Comparison of ENCODE assay signal across 1 cellular context in genomic region chr6:26389349-26389799, GRCh38.
TF ChIP-seq lines count a peak whose summit lies in the region.

No MANE protein-coding gene starts in this region.

TF ChIP-seq in K562, 482 proteins besides CTCF, POLR2A, EP300 and RAD21 (continued from another document and continues in another):
- no peak for TF ChIP-seq ZNF609 (CRISPR knock-in tag; IDR thresholded peaks at IDR 0.05; ENCODE audit: borderline replicate concordance)
- TF ChIP-seq PHTF2 (CRISPR knock-in tag; IDR thresholded peaks at IDR 0.05) = no peak
- TF ChIP-seq DDX20 (tag; IDR thresholded peaks at IDR 0.05; ENCODE audit: low read depth) = no peak
- peak; percentile 98 for TF ChIP-seq MIER1 (IDR thresholded peaks at IDR 0.05; ENCODE audit: low read depth)
- TF ChIP-seq TAF1 (IDR thresholded peaks at IDR 0.05; ENCODE audit: control insufficient read depth, extremely low read depth, insufficient read depth, low read length, severe bottlenecking) = no peak
- TF ChIP-seq TFAM (CRISPR knock-in tag; conservative IDR thresholded peaks at IDR 0.05) = no peak
- no peak for TF ChIP-seq CREM (IDR thresholded peaks at IDR 0.05; ENCODE audit: low read depth)
- peak; percentile 88 for TF ChIP-seq MAFF (IDR thresholded peaks at IDR 0.05; ENCODE audit: low read length)
- TF ChIP-seq CEBPB (tag; IDR thresholded peaks at IDR 0.05) = peak; percentile 93
- TF ChIP-seq MCM5 (IDR thresholded peaks at IDR 0.05; ENCODE audit: low read depth) = no peak
- no peak for TF ChIP-seq NELFE (IDR thresholded peaks at IDR 0.05; ENCODE audit: insufficient read depth, insufficient read length)
- TF ChIP-seq, protein P1, sequence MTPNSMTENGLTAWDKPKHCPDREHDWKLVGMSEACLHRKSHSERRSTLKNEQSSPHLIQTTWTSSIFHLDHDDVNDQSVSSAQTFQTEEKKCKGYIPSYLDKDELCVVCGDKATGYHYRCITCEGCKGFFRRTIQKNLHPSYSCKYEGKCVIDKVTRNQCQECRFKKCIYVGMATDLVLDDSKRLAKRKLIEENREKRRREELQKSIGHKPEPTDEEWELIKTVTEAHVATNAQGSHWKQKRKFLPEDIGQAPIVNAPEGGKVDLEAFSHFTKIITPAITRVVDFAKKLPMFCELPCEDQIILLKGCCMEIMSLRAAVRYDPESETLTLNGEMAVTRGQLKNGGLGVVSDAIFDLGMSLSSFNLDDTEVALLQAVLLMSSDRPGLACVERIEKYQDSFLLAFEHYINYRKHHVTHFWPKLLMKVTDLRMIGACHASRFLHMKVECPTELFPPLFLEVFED (CRISPR knock-in tag; conservative IDR thresholded peaks at IDR 0.05) = no peak
- TF ChIP-seq ZNF174 (CRISPR knock-in tag; IDR thresholded peaks at IDR 0.05) = no peak
- TF ChIP-seq BRD4 (IDR thresholded peaks at IDR 0.05) = no peak
- TF ChIP-seq CBFA2T3 (IDR thresholded peaks at IDR 0.05) = 0 out of 2 replicates have a peak, but pooled peaks have one; percentile 16
- no peak for TF ChIP-seq BDP1 (IDR thresholded peaks at IDR 0.05; ENCODE audit: insufficient read depth, insufficient read length)
- peak; percentile 45; the same call in 1 of the 2 replicates for TF ChIP-seq DEAF1 (CRISPR knock-in tag; IDR thresholded peaks at IDR 0.05)
- peak; percentile 75 for TF ChIP-seq ATF7 (IDR thresholded peaks at IDR 0.05)
- no peak for TF ChIP-seq SRSF1 (IDR thresholded peaks at IDR 0.05; ENCODE audit: low read depth, low read length)
- no peak for TF ChIP-seq SAP30 (IDR thresholded peaks at IDR 0.05; ENCODE audit: borderline replicate concordance, insufficient read depth, low read depth, low read length, poor library complexity, severe bottlenecking)
- peak; percentile 95 for TF ChIP-seq RBM25 (IDR thresholded peaks at IDR 0.05; ENCODE audit: low read depth, low read length, severe bottlenecking)
- TF ChIP-seq MAFG (tag; conservative IDR thresholded peaks at IDR 0.05) = peak; percentile 97
- TF ChIP-seq, protein P2, sequence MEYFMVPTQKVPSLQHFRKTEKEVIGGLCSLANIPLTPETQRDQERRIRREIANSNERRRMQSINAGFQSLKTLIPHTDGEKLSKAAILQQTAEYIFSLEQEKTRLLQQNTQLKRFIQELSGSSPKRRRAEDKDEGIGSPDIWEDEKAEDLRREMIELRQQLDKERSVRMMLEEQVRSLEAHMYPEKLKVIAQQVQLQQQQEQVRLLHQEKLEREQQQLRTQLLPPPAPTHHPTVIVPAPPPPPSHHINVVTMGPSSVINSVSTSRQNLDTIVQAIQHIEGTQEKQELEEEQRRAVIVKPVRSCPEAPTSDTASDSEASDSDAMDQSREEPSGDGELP (CRISPR knock-in tag; IDR thresholded peaks at IDR 0.05; ENCODE audit: borderline replicate concordance) = no peak
- TF ChIP-seq HLTF (IDR thresholded peaks at IDR 0.05) = no peak
- no peak for TF ChIP-seq ZNF79 (CRISPR knock-in tag; IDR thresholded peaks at IDR 0.05; ENCODE audit: low read depth)
- TF ChIP-seq ZNF384 (IDR thresholded peaks at IDR 0.05; ENCODE audit: low read depth, low read length) = no peak
- no peak for TF ChIP-seq FUS (optimal IDR thresholded peaks at IDR 0.05; ENCODE audit: low read depth, low read length)
- TF ChIP-seq ZNF311 (CRISPR knock-in tag; IDR thresholded peaks at IDR 0.05) = no peak; the same call in 1 of the 2 replicates
- TF ChIP-seq ZNF551 (CRISPR knock-in tag; IDR thresholded peaks at IDR 0.05) = no peak
- TF ChIP-seq ARNT (IDR thresholded peaks at IDR 0.05) = 0 out of 4 replicates have a peak, but pooled peaks of 1 of the 2 experiments have one; percentile 32
- no peak for TF ChIP-seq ZBTB1 (CRISPR knock-in tag; IDR thresholded peaks at IDR 0.05; ENCODE audit: borderline replicate concordance, low read depth)
- TF ChIP-seq KDM5B (IDR thresholded peaks at IDR 0.05; ENCODE audit: insufficient replicate concordance, low read depth, low read length) = no peak
- no peak for TF ChIP-seq ZNF146 (CRISPR knock-in tag; IDR thresholded peaks at IDR 0.05; ENCODE audit: unreplicated experiment)
- no peak for TF ChIP-seq UBTF (IDR thresholded peaks at IDR 0.05; ENCODE audit: borderline replicate concordance in 1 of 2, low read depth in 2 of 2, low read length in 2 of 2)
- no peak for TF ChIP-seq SPI1 (IDR thresholded peaks at IDR 0.05; ENCODE audit: borderline replicate concordance, low read depth, low read length)
- TF ChIP-seq FOXK1 (CRISPR knock-in tag; IDR thresholded peaks at IDR 0.05; ENCODE audit: borderline replicate concordance) = no peak
- TF ChIP-seq ARHGAP35 (IDR thresholded peaks at IDR 0.05; ENCODE audit: partially characterized antibody) = no peak
- TF ChIP-seq, protein P3, sequence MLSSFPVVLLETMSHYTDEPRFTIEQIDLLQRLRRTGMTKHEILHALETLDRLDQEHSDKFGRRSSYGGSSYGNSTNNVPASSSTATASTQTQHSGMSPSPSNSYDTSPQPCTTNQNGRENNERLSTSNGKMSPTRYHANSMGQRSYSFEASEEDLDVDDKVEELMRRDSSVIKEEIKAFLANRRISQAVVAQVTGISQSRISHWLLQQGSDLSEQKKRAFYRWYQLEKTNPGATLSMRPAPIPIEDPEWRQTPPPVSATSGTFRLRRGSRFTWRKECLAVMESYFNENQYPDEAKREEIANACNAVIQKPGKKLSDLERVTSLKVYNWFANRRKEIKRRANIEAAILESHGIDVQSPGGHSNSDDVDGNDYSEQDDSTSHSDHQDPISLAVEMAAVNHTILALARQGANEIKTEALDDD (IDR thresholded peaks at IDR 0.05) = peak; percentile 73; the same call in 1 of the 2 replicates
- TF ChIP-seq ERF (CRISPR knock-in tag; IDR thresholded peaks at IDR 0.05) = no peak
- TF ChIP-seq, protein P4, sequence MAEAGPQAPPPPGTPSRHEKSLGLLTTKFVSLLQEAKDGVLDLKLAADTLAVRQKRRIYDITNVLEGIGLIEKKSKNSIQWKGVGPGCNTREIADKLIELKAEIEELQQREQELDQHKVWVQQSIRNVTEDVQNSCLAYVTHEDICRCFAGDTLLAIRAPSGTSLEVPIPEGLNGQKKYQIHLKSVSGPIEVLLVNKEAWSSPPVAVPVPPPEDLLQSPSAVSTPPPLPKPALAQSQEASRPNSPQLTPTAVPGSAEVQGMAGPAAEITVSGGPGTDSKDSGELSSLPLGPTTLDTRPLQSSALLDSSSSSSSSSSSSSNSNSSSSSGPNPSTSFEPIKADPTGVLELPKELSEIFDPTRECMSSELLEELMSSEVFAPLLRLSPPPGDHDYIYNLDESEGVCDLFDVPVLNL (CRISPR knock-in tag; IDR thresholded peaks at IDR 0.05; ENCODE audit: low read depth) = no peak
- TF ChIP-seq JUND (IDR thresholded peaks at IDR 0.05; ENCODE audit: borderline replicate concordance, low read depth, low read length) = peak; percentile 73; the same call in 1 of the 2 replicates
- TF ChIP-seq JUND (tag; IDR thresholded peaks at IDR 0.05; ENCODE audit: borderline replicate concordance, low read depth, low read length) = peak; percentile 71; the same call in 2 of the 3 replicates
- no peak for TF ChIP-seq FOXP4 (CRISPR knock-in tag; IDR thresholded peaks at IDR 0.05; ENCODE audit: borderline replicate concordance)
- TF ChIP-seq OTX1 (CRISPR knock-in tag; IDR thresholded peaks at IDR 0.05) = no peak
- TF ChIP-seq TSC22D4 (tag; IDR thresholded peaks at IDR 0.05) = no peak
- no peak for TF ChIP-seq TCF7 (IDR thresholded peaks at IDR 0.05; ENCODE audit: borderline replicate concordance)
- TF ChIP-seq ZBTB8A (IDR thresholded peaks at IDR 0.05; ENCODE audit: partially characterized antibody) = no peak
- no peak for TF ChIP-seq ZNF778 (CRISPR knock-in tag; IDR thresholded peaks at IDR 0.05)
- no peak for TF ChIP-seq SMAD2 (IDR thresholded peaks at IDR 0.05; ENCODE audit: low read depth, low read length)
- TF ChIP-seq ZNF12 (CRISPR knock-in tag; IDR thresholded peaks at IDR 0.05) = no peak
- TF ChIP-seq ZNF511 (CRISPR knock-in tag; IDR thresholded peaks at IDR 0.05) = no peak
- no peak for TF ChIP-seq KDM4B (IDR thresholded peaks at IDR 0.05; ENCODE audit: borderline replicate concordance in 2 of 2, low read depth in 1 of 2)
